14 cellular contexts compared by ENCODE assay signal in the genomic region with DNA sequence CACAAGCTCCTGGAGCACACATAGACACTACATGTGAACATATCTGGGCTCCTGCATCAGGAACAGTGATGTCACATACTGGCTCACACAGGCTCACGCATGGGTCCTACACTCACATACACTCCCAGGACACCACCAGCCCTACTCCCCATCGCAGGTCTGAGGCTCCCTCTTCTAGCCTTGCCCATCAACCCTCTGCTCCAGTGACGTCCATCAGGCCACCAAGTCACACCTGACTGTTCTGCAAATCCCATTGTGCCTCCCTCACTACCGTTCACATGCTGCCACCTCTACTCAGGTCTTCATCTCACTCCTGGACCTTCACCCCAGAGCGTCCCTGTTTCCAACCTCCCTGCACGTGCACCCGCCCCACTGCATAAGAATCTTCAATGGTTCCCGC.
"Had no signal": no experiment of that assay in that cellular context is flagged by ENCODE, and none has a peak within 500 bp of the region (broad histone marks: within the 10 kb centered on the region; RNA-seq: fewer than 3 reads in every experiment).

No MANE protein-coding gene starts in this region.

- ATAC-seq: effector memory CD8-positive, alpha-beta T cell; gastroesophageal sphincter; mucosa of descending colon; right lobe of liver; stimulated activated effector memory CD8-positive, alpha-beta T cell treated with anti-CD3 and anti-CD28 coated beads, Interleukin-12 subunit alpha, Interleukin-12 subunit beta, amount 100 ng/mL, for 72 hours; stimulated activated naive CD8-positive, alpha-beta T cell treated with anti-CD3 and anti-CD28 coated beads, Interleukin-15, Interleukin-2, amounts not matched to agents 100 U/mL and 50 U/mL, for 24 hours had no signal

- H3K4me3 Mint-ChIP-seq: dendritic cell treated with granulocyte-macrophage colony-stimulating factor and Interleukin-4, amounts not matched to agents 40 ng/mL and 50 ng/mL, for 4 days; effector memory CD8-positive, alpha-beta T cell; natural killer cell treated with Interleukin-12 subunit alpha and Interleukin-12 subunit beta and Interleukin-15 and Interleukin-18, amount 100 ng/mL, for 72 hours; stimulated activated effector memory CD8-positive, alpha-beta T cell treated with anti-CD3 and anti-CD28 coated beads, Interleukin-12 subunit alpha, Interleukin-12 subunit beta, amount 100 ng/mL, for 72 hours had no signal

- H3K9me3 Mint-ChIP-seq: dendritic cell treated with granulocyte-macrophage colony-stimulating factor and Interleukin-4, amounts not matched to agents 40 ng/mL and 50 ng/mL, for 4 days; effector memory CD8-positive, alpha-beta T cell; natural killer cell treated with Interleukin-12 subunit alpha and Interleukin-12 subunit beta and Interleukin-15 and Interleukin-18, amount 100 ng/mL, for 72 hours; stimulated activated effector memory CD8-positive, alpha-beta T cell treated with anti-CD3 and anti-CD28 coated beads, Interleukin-12 subunit alpha, Interleukin-12 subunit beta, amount 100 ng/mL, for 72 hours had no signal

- H3K27ac Mint-ChIP-seq: dendritic cell treated with granulocyte-macrophage colony-stimulating factor and Interleukin-4, amounts not matched to agents 40 ng/mL and 50 ng/mL, for 4 days; natural killer cell treated with Interleukin-12 subunit alpha and Interleukin-12 subunit beta and Interleukin-15 and Interleukin-18, amount 100 ng/mL, for 72 hours; stimulated activated effector memory CD8-positive, alpha-beta T cell treated with anti-CD3 and anti-CD28 coated beads, Interleukin-12 subunit alpha, Interleukin-12 subunit beta, amount 100 ng/mL, for 72 hours had no signal

- H3K36me3 Mint-ChIP-seq: natural killer cell treated with Interleukin-12 subunit alpha and Interleukin-12 subunit beta and Interleukin-15 and Interleukin-18, amount 100 ng/mL, for 72 hours had no signal

- DNase-seq: effector memory CD8-positive, alpha-beta T cell; esophagus squamous epithelium; foreskin fibroblast; kidney; mucosa of descending colon; right lobe of liver; stimulated activated CD4-positive, alpha-beta T cell treated with anti-CD3 and anti-CD28 coated beads, Interleukin-4, amount 100 ng/mL, for 1 hour; stimulated activated CD8-positive, alpha-beta memory T cell treated with anti-CD3 and anti-CD28 coated beads, Interleukin-4, amount 100 ng/mL, for 48 hours; stimulated activated naive CD8-positive, alpha-beta T cell treated with anti-CD3 and anti-CD28 coated beads, Interleukin-15, Interleukin-2, amounts not matched to agents 100 U/mL and 50 U/mL, for 24 hours; tibial artery had no signal

- H3K27me3 Mint-ChIP-seq: dendritic cell treated with granulocyte-macrophage colony-stimulating factor and Interleukin-4, amounts not matched to agents 40 ng/mL and 50 ng/mL, for 4 days; effector memory CD8-positive, alpha-beta T cell; natural killer cell treated with Interleukin-12 subunit alpha and Interleukin-12 subunit beta and Interleukin-15 and Interleukin-18, amount 100 ng/mL, for 72 hours had no signal
